23 cellular contexts compared by ENCODE assay signal in the genomic region with DNA sequence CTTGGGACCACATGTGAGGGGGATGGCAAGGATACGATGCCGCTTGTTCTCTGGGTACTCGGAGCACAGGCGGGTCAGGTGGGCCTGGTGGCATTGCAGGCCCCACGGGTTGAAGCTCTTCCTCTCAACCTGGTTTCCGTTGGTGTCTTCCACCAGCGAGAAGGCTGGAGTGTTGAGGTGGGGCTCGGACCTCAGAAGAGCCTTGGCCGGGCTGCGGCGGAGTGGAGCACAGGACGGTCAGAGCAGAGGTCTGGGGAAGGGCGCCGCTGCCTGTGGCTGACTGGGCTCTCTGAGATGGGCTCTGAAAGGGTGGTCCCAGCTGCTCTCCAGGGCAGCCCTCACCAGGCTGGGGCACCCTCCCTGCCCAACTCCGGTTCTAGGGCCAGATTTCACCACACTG. TPM values are rescaled to one million over a fixed set of nuclear protein-coding genes. Genes with fewer than 3 reads are reported as not detected.
"Had no signal": no experiment of that assay in that cellular context is flagged by ENCODE, and none has a peak within 500 bp of the region (broad histone marks: within the 10 kb centered on the region; RNA-seq: fewer than 3 reads in every experiment).

No MANE protein-coding gene starts in this region.

- ATAC-seq: esophagus mucosa; gastroesophageal sphincter; right lobe of liver; stimulated activated naive B cell treated with anti-CD40 and anti-IgM and Interleukin-4, amounts not matched to agents 10 μg/mL and 1 μg/mL and 100 μg/mL, for 72 hours had no signal

- H3K79me2 ChIP-seq: hepatocyte had no signal

- H3K27ac ChIP-seq: gastroesophageal sphincter, hepatocyte, right lobe of liver, spleen, stomach, thoracic aorta, transverse colon had no signal

- H3K4me3 ChIP-seq: gastroesophageal sphincter, hepatocyte, right lobe of liver, spleen, stomach, thoracic aorta, transverse colon had no signal

- H3K36me3 ChIP-seq: gastroesophageal sphincter, right lobe of liver, stomach, thoracic aorta, transverse colon had no signal

- DNase-seq: central memory CD4-positive, alpha-beta T cell; cortex of kidney; effector memory CD4-positive, alpha-beta T cell; glutamatergic neuron; mesendoderm; naive B cell; spleen; stimulated activated CD4-positive, alpha-beta T cell treated with anti-CD3 and anti-CD28 coated beads, Interleukin-15, amount 100 ng/mL, for 24 hours; stimulated activated CD4-positive, alpha-beta T cell treated with anti-CD3 and anti-CD28 coated beads, Interleukin-1b, Interleukin-23, amount 100 ng/mL, for 48 hours; stimulated activated CD4-positive, alpha-beta T cell treated with anti-CD3 and anti-CD28 coated beads, Interleukin-4, amount 100 ng/mL, for 24 hours; stimulated activated naive B cell treated with anti-CD40 and anti-IgM and Interleukin-4, amounts not matched to agents 10 μg/mL and 1 μg/mL and 100 μg/mL, for 72 hours; stomach; substantia nigra; transverse colon had no signal

- H3K9me3 ChIP-seq: gastroesophageal sphincter, right lobe of liver, spleen, stomach, thoracic aorta, transverse colon had no signal

- H3K9me3 Mint-ChIP-seq: naive B cell; nephron; stimulated activated naive B cell treated with anti-CD40 and anti-IgM and Interleukin-4, amounts not matched to agents 10 μg/mL and 1 μg/mL and 100 μg/mL, for 72 hours had no signal

- H3K4me3 Mint-ChIP-seq: nephron; stimulated activated naive B cell treated with anti-CD40 and anti-IgM and Interleukin-4, amounts not matched to agents 10 μg/mL and 1 μg/mL and 100 μg/mL, for 72 hours had no signal

- FAIRE-seq: bronchial epithelial cell, endometrium had no signal

- H3K4me1 ChIP-seq: gastroesophageal sphincter, transverse colon had no signal

- H3K36me3 Mint-ChIP-seq: naive B cell; stimulated activated naive B cell treated with anti-CD40 and anti-IgM and Interleukin-4, amounts not matched to agents 10 μg/mL and 1 μg/mL and 100 μg/mL, for 72 hours had no signal

- H3K27me3 ChIP-seq: hepatocyte, right lobe of liver, stomach, transverse colon had no signal

- H2AFZ ChIP-seq: hepatocyte had no signal

- H3K27ac Mint-ChIP-seq: nephron; stimulated activated naive B cell treated with anti-CD40 and anti-IgM and Interleukin-4, amounts not matched to agents 10 μg/mL and 1 μg/mL and 100 μg/mL, for 72 hours had no signal

- H3K4me2 ChIP-seq: hepatocyte had no signal

RNA-seq across cellular contexts. Expression of a gene that starts 20.0 kb away (rescaled TPM):
- total RNA-seq: lung microvascular endothelial cell had no signal
